In the genomic region with DNA sequence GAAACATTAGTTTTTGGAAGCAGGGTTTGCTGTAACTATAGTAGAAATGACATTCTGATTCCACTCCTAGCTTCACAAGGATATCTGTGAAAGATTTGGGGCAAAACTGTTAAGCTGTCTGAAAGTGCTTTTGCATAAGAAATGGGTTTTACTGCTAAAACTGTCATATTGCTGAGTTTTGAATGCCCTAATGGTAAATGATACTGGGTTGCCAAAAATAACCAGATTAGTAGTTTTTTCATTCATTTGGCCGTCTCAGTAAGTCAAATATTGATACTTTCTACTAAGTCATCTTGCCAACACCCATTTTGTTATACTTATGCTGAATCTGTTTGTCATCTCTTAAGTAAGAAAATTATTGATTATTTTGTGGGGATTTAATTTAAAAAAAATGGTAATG, we compare ENCODE assay signal across 9 cellular contexts. TPM values are rescaled to one million over a fixed set of nuclear protein-coding genes. Genes with fewer than 3 reads are reported as not detected.
DNase-seq lines count a peak whose midpoint lies in the region; ATAC-seq and TF ChIP-seq lines count a peak whose summit lies in the region.
"Had no signal": no experiment of that assay in that cellular context is flagged by ENCODE, and none has a peak within 500 bp of the region (broad histone marks: within the 10 kb centered on the region; RNA-seq: fewer than 3 reads in every experiment).

No MANE protein-coding gene starts in this region.

- H3K36me3 Mint-ChIP-seq in CD8-positive, alpha-beta T cell: peaks cover 34% of the 10 kb centered on the region

- H3K9me3 Mint-ChIP-seq in CD8-positive, alpha-beta T cell: no peaks in the 10 kb centered on the region

- intact Hi-C loops in CD8-positive, alpha-beta T cell (cut with DNase I, micrococcal nuclease): loop anchor here (1.0 to 5.0 kb wide), 2 partner anchors 9 to 116 kb away; no protein-coding TSS in a partner anchor

- H3K4me1 Mint-ChIP-seq in CD8-positive, alpha-beta T cell (ENCODE audit: low read depth): peaks cover 57% of the 10 kb centered on the region

- no peaks in the 10 kb centered on the region for H3K27me3 ChIP-seq in CD8-positive, alpha-beta T cell (ENCODE audit: insufficient read depth, low read length)

- H3K27ac ChIP-seq in CD8-positive, alpha-beta T cell (ENCODE audit: low read depth, low read length): peak overlapping the region; percentile 80
- H3K27ac ChIP-seq in caudate nucleus (ENCODE audit: low read depth, low read length) (peak overlapping the region; percentile 3), RWPE1 (no peak overlapping the region)

- peak overlapping the region; percentile 92 for H3K27ac Mint-ChIP-seq in CD8-positive, alpha-beta T cell

- H3K9me3 ChIP-seq in CD8-positive, alpha-beta T cell (ENCODE audit: low read length): no peaks in the 10 kb centered on the region

- H3K4me1 ChIP-seq in CD8-positive, alpha-beta T cell (ENCODE audit: insufficient read depth, low read length): peaks cover 51% of the 10 kb centered on the region

- peak overlapping the region; percentile 85 for H3K4me3 Mint-ChIP-seq in CD8-positive, alpha-beta T cell

- H3K36me3 ChIP-seq in CD8-positive, alpha-beta T cell (ENCODE audit: insufficient read depth, low read length): no peaks in the 10 kb centered on the region

- peak; percentile 5 for ATAC-seq in CD8-positive, alpha-beta T cell
- ATAC-seq in GM19397 (IDR thresholded peaks at IDR 0.05; ENCODE audit: unreplicated experiment) (peak; percentile 16), HG03354 (IDR thresholded peaks at IDR 0.05; ENCODE audit: poor library complexity, severe bottlenecking, unreplicated experiment) (peak; percentile 21)

- CTCF ChIA-PET in CD8-positive, alpha-beta T cell (lab: Charles Lee): interaction anchor here (1.1 to 7.0 kb wide), 3 partner anchors 16 to 118 kb away, joined by 4 to 62 read pairs (median 5); no protein-coding TSS in a partner anchor
- CTCF ChIA-PET in RWPE1 (lab: Yijun Ruan, JAX): interaction anchor here (0.7 kb wide), 2 partner anchors 12 to 47 kb away, joined by 3 read pairs; no protein-coding TSS in a partner anchor

- POLR2A ChIA-PET in CD8-positive, alpha-beta T cell (lab: Charles Lee): interaction anchor here (0.6 to 8.5 kb wide), 6 partner anchors 13 to 69 kb away, joined by 3 to 105 read pairs (median 3); no protein-coding TSS in a partner anchor
- POLR2A ChIA-PET in RWPE1 (lab: Yijun Ruan, JAX; ENCODE audit: low non-redundant PET): no interaction called here

- no peak for TF ChIP-seq CTCF in CD8-positive, alpha-beta T cell (IDR thresholded peaks at IDR 0.05)
- no peak for TF ChIP-seq CTCF in RWPE1 (conservative IDR thresholded peaks at IDR 0.05; ENCODE audit: low read depth)

- DNase-seq in CD8-positive, alpha-beta T cell: no peak
- no peak for DNase-seq in caudate nucleus (lab: John Stamatoyannopoulos, UW)
- no peak for DNase-seq in RWPE1 (ENCODE audit: low spot score)
- DNase-seq in EL: no peak
- DNase-seq in NCI-H2196 (lab: John Stamatoyannopoulos, UW; ENCODE audit: unreplicated experiment): no peak
- DNase-seq in NCI-H2227 treated with DMSO at 0.1 percent for 48 hours (lab: John Stamatoyannopoulos, UW): no peak

- H3K27me3 Mint-ChIP-seq in CD8-positive, alpha-beta T cell (ENCODE audit: low read depth): no peaks in the 10 kb centered on the region

- H3K4me3 ChIP-seq in CD8-positive, alpha-beta T cell (ENCODE audit: low read depth, low read length): peak overlapping the region; percentile 83

RNA-seq across cellular contexts. Expression of a gene that starts 0.4 kb away (rescaled TPM):
- 100 to 1,000 TPM; 603 to 634 TPM for total RNA-seq in CD8-positive, alpha-beta T cell
- total RNA-seq: renal cortical epithelial cell had no signal
